Comparison of ENCODE assay signal across 8 cellular contexts in genomic region chr9:25678147-25678666, GRCh38. TPM values are rescaled to one million over a fixed set of nuclear protein-coding genes. Genes with fewer than 3 reads are reported as not detected.
DNase-seq lines count a peak whose midpoint lies in the region; ATAC-seq, FAIRE-seq and TF ChIP-seq lines count a peak whose summit lies in the region.

Gene TUSC1 (minus strand): TSS chr9:25678444. CDS start chr9:25678312, 132 bp downstream.

- H3K4me3 Mint-ChIP-seq in stimulated activated naive CD8-positive, alpha-beta T cell treated with anti-CD3 and anti-CD28 coated beads, Interleukin-15, amount 100 ng/mL, for 72 hours = peak within 1 kb of the TSS; percentile 49 to 55

- CTCF ChIA-PET in H1 (lab: Charles Lee; ENCODE audit: partially characterized antibody) = no interaction called here

- 0 out of 2 replicates have a peak within 1 kb of the TSS, but pooled peaks have one; percentile 43 for H2BK12ac ChIP-seq in H1 (ENCODE audit: low read depth, low read length)

- H3K27ac ChIP-seq in 22Rv1 = peak within 1 kb of the TSS; percentile 98
- H3K27ac ChIP-seq in H1 (ENCODE audit: low read depth, low read length) = no peak within 1 kb of the TSS
- peak within 1 kb of the TSS; percentile 98 for H3K27ac ChIP-seq in right lobe of liver

- no peak within 1 kb of the TSS for H2AK5ac ChIP-seq in H1 (ENCODE audit: low read depth, low read length)

- 9% methylated on average over 29 of the region's 57 CpGs; no CpG with 5 or more reads in 1 of the 2 experiments for WGBS in H1 (ENCODE audit: extremely low coverage in 1 of 2, insufficient coverage in 1 of 2, insufficient read length in 1 of 2, insufficient replicate concordance in 2 of 2, low coverage in 1 of 2, low lambda C conversion rate in 2 of 2, missing lambda C conversion rate in 1 of 2), 2 experiments
- 0% methylated on average over 13 of the region's 57 CpGs for WGBS in right lobe of liver (ENCODE audit: insufficient coverage, low coverage, low lambda C conversion rate, missing lambda C conversion rate)

- H3K4me2 ChIP-seq in H1 (ENCODE audit: insufficient read depth in 1 of 2, low read depth in 2 of 2, low read length in 2 of 2) = peak within 1 kb of the TSS; percentile 50 to 73

- H3K9me3 ChIP-seq in H1 (ENCODE audit: insufficient read depth in 2 of 2, low read depth in 1 of 2, low read length in 1 of 2) (no peaks in the 10 kb centered on the region), right lobe of liver (no peaks in the 10 kb centered on the region)

- no peaks in the 10 kb centered on the region for H3K79me1 ChIP-seq in H1 (ENCODE audit: low read depth, low read length)

- H4K20me1 ChIP-seq in H1 (replicated peaks in 1 of 2; ENCODE audit: control insufficient read depth in 1 of 2, insufficient read depth in 2 of 2, low read length in 2 of 2) = no peaks in the 10 kb centered on the region

- H2BK20ac ChIP-seq in H1 (ENCODE audit: low read length) = no peak within 1 kb of the TSS

- H3K27ac Mint-ChIP-seq in stimulated activated naive CD8-positive, alpha-beta T cell treated with anti-CD3 and anti-CD28 coated beads, Interleukin-15, amount 100 ng/mL, for 72 hours = peak within 1 kb of the TSS in 1 of 2 donors; percentile 25

- H3K18ac ChIP-seq in H1 (ENCODE audit: extremely low read depth, low read length) = peak within 1 kb of the TSS; percentile 56

- peaks cover 14% of the 10 kb centered on the region for H3K27me3 Mint-ChIP-seq in stimulated activated naive CD8-positive, alpha-beta T cell treated with anti-CD3 and anti-CD28 coated beads, Interleukin-15, amount 100 ng/mL, for 72 hours

- intact Hi-C loops in right lobe of liver (cut with DNase I) = no loop called here

- peak within 1 kb of the TSS; percentile 94 for H3K4ac ChIP-seq in H1 (replicated peaks; ENCODE audit: insufficient read length, low read depth, low read length)

- H3K27me3 ChIP-seq in H1 (replicated peaks in 1 of 4; ENCODE audit: control insufficient read depth in 3 of 4, extremely low read depth in 1 of 4, insufficient read depth in 3 of 4, low read length in 3 of 4) (peaks cover 0 to 3% (median 0%) of the 10 kb centered on the region in 4 experiments; a peak in 1 of 7 replicates), right lobe of liver (no peaks in the 10 kb centered on the region)

- ATAC-seq in GM18519 (IDR thresholded peaks at IDR 0.05; ENCODE audit: low FRiP score, unreplicated experiment) (peak; percentile 72), right lobe of liver (peak; percentile 78 to 88 (median 80))
- peak; percentile 77 for ATAC-seq in stimulated activated naive CD8-positive, alpha-beta T cell treated with anti-CD3 and anti-CD28 coated beads, Interleukin-15, amount 100 ng/mL, for 72 hours

- H3K4me3 ChIP-seq in H1 (ENCODE audit: extremely low read depth in 1 of 4, insufficient read depth in 2 of 4, low read depth in 3 of 4, low read length in 4 of 4) = peak within 1 kb of the TSS; percentile 49 to 76 (median 56)
- H3K4me3 ChIP-seq in right lobe of liver = peak within 1 kb of the TSS; percentile 86 to 93 (median 92)

- TF ChIP-seq POLR2A in H1 (IDR thresholded peaks at IDR 0.05; ENCODE audit: control extremely low read depth in 1 of 2, low read depth in 2 of 2, low read length in 2 of 2) (no peak), right lobe of liver (IDR thresholded peaks at IDR 0.05) (peak; percentile 24)

- peak within 1 kb of the TSS; percentile 95 for H4K8ac ChIP-seq in H1 (ENCODE audit: extremely low read depth, insufficient read depth, low read length)

- H3K14ac ChIP-seq in H1 (ENCODE audit: insufficient read length) = no peak within 1 kb of the TSS

- H3K23ac ChIP-seq in H1 (ENCODE audit: insufficient read length) = no peak within 1 kb of the TSS

- H3K4me1 ChIP-seq in H1 (replicated peaks in 1 of 4; ENCODE audit: control insufficient read depth in 3 of 4, insufficient read depth in 4 of 4, low read length in 3 of 4) (peaks cover 0 to 9% (median 2%) of the 10 kb centered on the region in 4 experiments; a peak in 4 of 7 replicates), right lobe of liver (peaks cover 0 to 15% (median 0%) of the 10 kb centered on the region in 4 donors)

- DNase-seq in HuH-7 (ENCODE audit: low spot score) (peak; percentile 21), SKM-1 (lab: John Stamatoyannopoulos, UW; ENCODE audit: unreplicated experiment) (peak; percentile 72), H1 (ENCODE audit: low read depth in 1 of 2, low spot score in 2 of 2) (peak in 1 of 2 experiments; percentile 76), right lobe of liver (peak; percentile 89 to 92 (median 90)), LoVo (ENCODE audit: low spot score) (no peak)
- peak in 1 of 2 donors; percentile 21 for DNase-seq in stimulated activated naive CD8-positive, alpha-beta T cell treated with anti-CD3 and anti-CD28 coated beads, Interleukin-15, amount 100 ng/mL, for 72 hours

- H3K9me3 Mint-ChIP-seq in stimulated activated naive CD8-positive, alpha-beta T cell treated with anti-CD3 and anti-CD28 coated beads, Interleukin-15, amount 100 ng/mL, for 72 hours = peaks cover 0 to 8% of the 10 kb centered on the region in 2 donors

- peak; percentile 14; the same call in 1 of the 2 replicates for TF ChIP-seq CTCF in 22Rv1 (IDR thresholded peaks at IDR 0.05)
- TF ChIP-seq CTCF in H1 (IDR thresholded peaks at IDR 0.05; ENCODE audit: control extremely low read depth in 1 of 3, insufficient read depth in 1 of 3, low read depth in 1 of 3, low read length in 3 of 3) = no peak
- peak in 1 of 4 donors; percentile 31 for TF ChIP-seq CTCF in right lobe of liver (IDR thresholded peaks at IDR 0.05)

- H3K23me2 ChIP-seq in H1 (ENCODE audit: low read depth, low read length) = peaks cover 2% of the 10 kb centered on the region; the same call in 1 of the 2 replicates

- POLR2A ChIA-PET in H1 (lab: Charles Lee; ENCODE audit: partially characterized antibody) = no interaction called here

- peak within 1 kb of the TSS; percentile 72 to 84 (median 78); a peak in 6 of 7 replicates for H3K9ac ChIP-seq in H1 (replicated peaks in 1 of 4; ENCODE audit: extremely low read depth in 1 of 4, low read depth in 3 of 4, low read length in 3 of 4)

- TF ChIP-seq RAD21 in H1 (IDR thresholded peaks at IDR 0.05 in 1 of 2, conservative IDR thresholded peaks at IDR 0.05 in 1 of 2; ENCODE audit: low read depth in 2 of 2, low read length in 2 of 2) = no peak

- no peaks in the 10 kb centered on the region for H3K79me2 ChIP-seq in H1 (ENCODE audit: control insufficient read depth in 1 of 2, insufficient read depth in 2 of 2, low read length in 2 of 2)

- peak within 1 kb of the TSS; percentile 30 for H4K5ac ChIP-seq in H1 (ENCODE audit: insufficient read length, low read depth, low read length)

- peak within 1 kb of the TSS; percentile 93 for H4K91ac ChIP-seq in H1 (replicated peaks; ENCODE audit: insufficient read length, low read length)

- H2AFZ ChIP-seq in H1 (ENCODE audit: low read length) = peak within 1 kb of the TSS; percentile 15; the same call in 1 of the 2 replicates

- no peak within 1 kb of the TSS for H2BK15ac ChIP-seq in H1 (ENCODE audit: low read length)

- H3K4me1 Mint-ChIP-seq in stimulated activated naive CD8-positive, alpha-beta T cell treated with anti-CD3 and anti-CD28 coated beads, Interleukin-15, amount 100 ng/mL, for 72 hours = no peaks in the 10 kb centered on the region

- H3K56ac ChIP-seq in H1 (replicated peaks; ENCODE audit: insufficient read length, low read depth, low read length) = peak within 1 kb of the TSS; percentile 69

- no peak within 1 kb of the TSS; the same call in 1 of the 2 replicates for H2BK5ac ChIP-seq in H1 (ENCODE audit: low read depth, low read length)

- H2BK120ac ChIP-seq in H1 (replicated peaks; ENCODE audit: low read depth, low read length) = no peak within 1 kb of the TSS

- no peak for TF ChIP-seq EP300 in H1 (IDR thresholded peaks at IDR 0.05; ENCODE audit: borderline replicate concordance in 1 of 2, low read depth in 2 of 2, low read length in 2 of 2)

- FAIRE-seq in H1 (lab: Jason Lieb, UNC) = no peak

- H3K36me3 ChIP-seq in H1 (ENCODE audit: control insufficient read depth in 2 of 4, insufficient read depth in 4 of 4, low read length in 3 of 4) (no peaks in the 10 kb centered on the region), right lobe of liver (no peaks in the 10 kb centered on the region)

TF ChIP-seq in H1, 55 proteins besides CTCF, POLR2A, EP300 and RAD21 (continues in another document):
- TF ChIP-seq YY1 (IDR thresholded peaks at IDR 0.05; ENCODE audit: low read depth, low read length) = no peak
- no peak for TF ChIP-seq RXRA (IDR thresholded peaks at IDR 0.05; ENCODE audit: insufficient read depth, low read depth, low read length)
- no peak for TF ChIP-seq SP2 (IDR thresholded peaks at IDR 0.05; ENCODE audit: low read length)
- TF ChIP-seq ATF2 (IDR thresholded peaks at IDR 0.05; ENCODE audit: low read length) = no peak
- TF ChIP-seq MAX (IDR thresholded peaks at IDR 0.05) = peak; percentile 89
- TF ChIP-seq RNF2 (IDR thresholded peaks at IDR 0.05; ENCODE audit: borderline replicate concordance, low read depth, low read length, missing control alignments, poor library complexity, severe bottlenecking) = peak; percentile 39
- TF ChIP-seq CBX8 (IDR thresholded peaks at IDR 0.05; ENCODE audit: borderline replicate concordance, low read depth, low read length) = no peak
- peak; percentile 72 for TF ChIP-seq KDM4A (IDR thresholded peaks at IDR 0.05; ENCODE audit: low read depth, low read length, severe bottlenecking)

RNA-seq across cellular contexts. Expression of gene TUSC1, which starts in this region (rescaled TPM):
- total RNA-seq in H1 (2021; fragmentation: NEBNext Ultra II Directional; extraction: Animal tissue kit (Norgen Biotek cat#: 25700)) = 4.3 and 4.5 TPM in 2 replicates
- 4.6 and 5.9 TPM in 2 replicates for polyA plus RNA-seq in H1 (2011; rRNA removed)
- 4.7 TPM for polyA plus RNA-seq in H1 (2011; cell fraction: cytosol; rRNA removed)
- polyA plus RNA-seq in H1 (2011; cell fraction: nucleus; rRNA removed) = 3.1 TPM
- 1.5 to 2.7 TPM (median 1.9 TPM) in 4 replicates for polyA plus RNA-seq in H1 (2012, experiment 1 of 2)
- polyA plus RNA-seq in H1 (2012, experiment 2 of 2) = 5.2 TPM
- polyA plus RNA-seq in H1 (2013, experiment 1 of 2) = 3.4 TPM
- polyA plus RNA-seq in H1 (2013, experiment 2 of 2) = 3.2 TPM
- 0.24 and 0.28 TPM in 2 replicates for polyA minus RNA-seq in H1 (2011; rRNA and poly(A)+ RNA removed)
- polyA minus RNA-seq in H1 (2011; cell fraction: cytosol; rRNA and poly(A)+ RNA removed) = 2.1 TPM
- polyA minus RNA-seq in H1 (2011; cell fraction: nucleus; rRNA and poly(A)+ RNA removed) = 1.3 TPM
- total RNA-seq in right lobe of liver = 1 to 10 TPM; 4.0 to 8.8 (median 5.5) TPM
